1 cellular context compared by ENCODE assay signal in genomic region chr1:15145327-15145726, GRCh38.
TF ChIP-seq lines count a peak whose summit lies in the region.

No MANE protein-coding gene starts in this region.

TF ChIP-seq in HepG2, 621 proteins besides CTCF, POLR2A, EP300 and RAD21 (continued from another document and continues in another):
- TF ChIP-seq ZBTB14 (CRISPR knock-in tag; IDR thresholded peaks at IDR 0.05), result no peak
- TF ChIP-seq, protein P1, sequence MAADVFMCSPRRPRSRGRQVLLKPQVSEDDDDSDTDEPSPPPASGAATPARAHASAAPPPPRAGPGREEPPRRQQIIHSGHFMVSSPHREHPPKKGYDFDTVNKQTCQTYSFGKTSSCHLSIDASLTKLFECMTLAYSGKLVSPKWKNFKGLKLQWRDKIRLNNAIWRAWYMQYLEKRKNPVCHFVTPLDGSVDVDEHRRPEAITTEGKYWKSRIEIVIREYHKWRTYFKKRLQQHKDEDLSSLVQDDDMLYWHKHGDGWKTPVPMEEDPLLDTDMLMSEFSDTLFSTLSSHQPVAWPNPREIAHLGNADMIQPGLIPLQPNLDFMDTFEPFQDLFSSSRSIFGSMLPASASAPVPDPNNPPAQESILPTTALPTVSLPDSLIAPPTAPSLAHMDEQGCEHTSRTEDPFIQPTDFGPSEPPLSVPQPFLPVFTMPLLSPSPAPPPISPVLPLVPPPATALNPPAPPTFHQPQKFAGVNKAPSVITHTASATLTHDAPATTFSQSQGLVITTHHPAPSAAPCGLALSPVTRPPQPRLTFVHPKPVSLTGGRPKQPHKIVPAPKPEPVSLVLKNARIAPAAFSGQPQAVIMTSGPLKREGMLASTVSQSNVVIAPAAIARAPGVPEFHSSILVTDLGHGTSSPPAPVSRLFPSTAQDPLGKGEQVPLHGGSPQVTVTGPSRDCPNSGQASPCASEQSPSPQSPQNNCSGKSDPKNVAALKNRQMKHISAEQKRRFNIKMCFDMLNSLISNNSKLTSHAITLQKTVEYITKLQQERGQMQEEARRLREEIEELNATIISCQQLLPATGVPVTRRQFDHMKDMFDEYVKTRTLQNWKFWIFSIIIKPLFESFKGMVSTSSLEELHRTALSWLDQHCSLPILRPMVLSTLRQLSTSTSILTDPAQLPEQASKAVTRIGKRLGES (CRISPR knock-in tag; IDR thresholded peaks at IDR 0.05; ENCODE audit: borderline replicate concordance), result no peak
- TF ChIP-seq, protein P2, sequence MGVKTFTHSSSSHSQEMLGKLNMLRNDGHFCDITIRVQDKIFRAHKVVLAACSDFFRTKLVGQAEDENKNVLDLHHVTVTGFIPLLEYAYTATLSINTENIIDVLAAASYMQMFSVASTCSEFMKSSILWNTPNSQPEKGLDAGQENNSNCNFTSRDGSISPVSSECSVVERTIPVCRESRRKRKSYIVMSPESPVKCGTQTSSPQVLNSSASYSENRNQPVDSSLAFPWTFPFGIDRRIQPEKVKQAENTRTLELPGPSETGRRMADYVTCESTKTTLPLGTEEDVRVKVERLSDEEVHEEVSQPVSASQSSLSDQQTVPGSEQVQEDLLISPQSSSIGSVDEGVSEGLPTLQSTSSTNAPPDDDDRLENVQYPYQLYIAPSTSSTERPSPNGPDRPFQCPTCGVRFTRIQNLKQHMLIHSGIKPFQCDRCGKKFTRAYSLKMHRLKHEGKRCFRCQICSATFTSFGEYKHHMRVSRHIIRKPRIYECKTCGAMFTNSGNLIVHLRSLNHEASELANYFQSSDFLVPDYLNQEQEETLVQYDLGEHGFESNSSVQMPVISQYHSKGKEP (CRISPR knock-in tag; IDR thresholded peaks at IDR 0.05), result no peak
- peak; percentile 94 for TF ChIP-seq BCL6 (CRISPR knock-in tag; IDR thresholded peaks at IDR 0.05)
- no peak for TF ChIP-seq NFKB2 (CRISPR knock-in tag; IDR thresholded peaks at IDR 0.05; ENCODE audit: borderline replicate concordance)
- no peak for TF ChIP-seq SNAPC2 (CRISPR knock-in tag; IDR thresholded peaks at IDR 0.05)
- no peak for TF ChIP-seq SIN3A (IDR thresholded peaks at IDR 0.05; ENCODE audit: borderline replicate concordance, low read depth, low read length)
- TF ChIP-seq RFX1 (IDR thresholded peaks at IDR 0.05), result peak; percentile 66
- peak; percentile 79; the same call in 1 of the 2 replicates for TF ChIP-seq ZNF784 (CRISPR knock-in tag; IDR thresholded peaks at IDR 0.05; ENCODE audit: borderline replicate concordance)
- no peak; the same call in 1 of the 2 replicates for TF ChIP-seq ZNF589 (CRISPR knock-in tag; conservative IDR thresholded peaks at IDR 0.05)
- TF ChIP-seq ZNF775 (CRISPR knock-in tag; IDR thresholded peaks at IDR 0.05; ENCODE audit: borderline replicate concordance), result no peak
- TF ChIP-seq NFIC (IDR thresholded peaks at IDR 0.05; ENCODE audit: low read length), result peak; percentile 46; the same call in 1 of the 2 replicates
- no peak for TF ChIP-seq ZNF17 (CRISPR knock-in tag; IDR thresholded peaks at IDR 0.05)
- TF ChIP-seq FOXM1 (CRISPR knock-in tag; IDR thresholded peaks at IDR 0.05), result no peak
- TF ChIP-seq ZSCAN22 (CRISPR knock-in tag; IDR thresholded peaks at IDR 0.05), result no peak
- no peak for TF ChIP-seq TOE1 (CRISPR knock-in tag; IDR thresholded peaks at IDR 0.05)
- no peak for TF ChIP-seq WIZ (CRISPR knock-in tag; IDR thresholded peaks at IDR 0.05)
- no peak for TF ChIP-seq TMF1 (CRISPR knock-in tag; IDR thresholded peaks at IDR 0.05; ENCODE audit: low read depth)
- TF ChIP-seq MXI1 (IDR thresholded peaks at IDR 0.05; ENCODE audit: borderline replicate concordance, low read depth, low read length), result no peak
- TF ChIP-seq, protein P3, sequence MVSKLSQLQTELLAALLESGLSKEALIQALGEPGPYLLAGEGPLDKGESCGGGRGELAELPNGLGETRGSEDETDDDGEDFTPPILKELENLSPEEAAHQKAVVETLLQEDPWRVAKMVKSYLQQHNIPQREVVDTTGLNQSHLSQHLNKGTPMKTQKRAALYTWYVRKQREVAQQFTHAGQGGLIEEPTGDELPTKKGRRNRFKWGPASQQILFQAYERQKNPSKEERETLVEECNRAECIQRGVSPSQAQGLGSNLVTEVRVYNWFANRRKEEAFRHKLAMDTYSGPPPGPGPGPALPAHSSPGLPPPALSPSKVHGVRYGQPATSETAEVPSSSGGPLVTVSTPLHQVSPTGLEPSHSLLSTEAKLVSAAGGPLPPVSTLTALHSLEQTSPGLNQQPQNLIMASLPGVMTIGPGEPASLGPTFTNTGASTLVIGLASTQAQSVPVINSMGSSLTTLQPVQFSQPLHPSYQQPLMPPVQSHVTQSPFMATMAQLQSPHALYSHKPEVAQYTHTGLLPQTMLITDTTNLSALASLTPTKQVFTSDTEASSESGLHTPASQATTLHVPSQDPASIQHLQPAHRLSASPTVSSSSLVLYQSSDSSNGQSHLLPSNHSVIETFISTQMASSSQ (IDR thresholded peaks at IDR 0.05; ENCODE audit: low read depth), result peak; percentile 41; the same call in 1 of the 2 replicates
- TF ChIP-seq, protein P3 (CRISPR knock-in tag; IDR thresholded peaks at IDR 0.05; ENCODE audit: borderline replicate concordance), result peak; percentile 16; the same call in 1 of the 2 replicates
- no peak for TF ChIP-seq ZNF512 (CRISPR knock-in tag; IDR thresholded peaks at IDR 0.05)
- TF ChIP-seq NFATC3 (CRISPR knock-in tag; IDR thresholded peaks at IDR 0.05), result no peak
- peak; percentile 78; the same call in 1 of the 2 replicates for TF ChIP-seq SSRP1 (CRISPR knock-in tag; IDR thresholded peaks at IDR 0.05)
- no peak for TF ChIP-seq BORCS8-MEF2B (CRISPR knock-in tag; IDR thresholded peaks at IDR 0.05)
- no peak for TF ChIP-seq MYC (CRISPR knock-in tag; IDR thresholded peaks at IDR 0.05; ENCODE audit: borderline replicate concordance)
- TF ChIP-seq GLMP (CRISPR knock-in tag; IDR thresholded peaks at IDR 0.05; ENCODE audit: borderline replicate concordance), result no peak
- no peak for TF ChIP-seq PAX8 (CRISPR knock-in tag; IDR thresholded peaks at IDR 0.05; ENCODE audit: borderline replicate concordance)
- 0 out of 2 replicates have a peak, but pooled peaks have one; percentile 24 for TF ChIP-seq NR2C2 (CRISPR knock-in tag; IDR thresholded peaks at IDR 0.05; ENCODE audit: borderline replicate concordance)
- peak; percentile 82 for TF ChIP-seq PPARG (CRISPR knock-in tag; conservative IDR thresholded peaks at IDR 0.05)
- TF ChIP-seq ZNF567 (CRISPR knock-in tag; IDR thresholded peaks at IDR 0.05; ENCODE audit: borderline replicate concordance), result no peak
- TF ChIP-seq NCOA2 (CRISPR knock-in tag; IDR thresholded peaks at IDR 0.05), result peak; percentile 83
- peak; percentile 82; the same call in 1 of the 2 replicates for TF ChIP-seq ZKSCAN8 (CRISPR knock-in tag; IDR thresholded peaks at IDR 0.05; ENCODE audit: borderline replicate concordance)
- TF ChIP-seq SP2 (CRISPR knock-in tag; IDR thresholded peaks at IDR 0.05), result no peak
- no peak for TF ChIP-seq ZNF318 (CRISPR knock-in tag; IDR thresholded peaks at IDR 0.05)
- TF ChIP-seq ELF4 (CRISPR knock-in tag; IDR thresholded peaks at IDR 0.05; ENCODE audit: borderline replicate concordance), result no peak
- TF ChIP-seq ZNF253 (CRISPR knock-in tag; IDR thresholded peaks at IDR 0.05; ENCODE audit: borderline replicate concordance), result no peak
- TF ChIP-seq PHF8 (CRISPR knock-in tag; IDR thresholded peaks at IDR 0.05), result no peak
